ENCODE assay signal across 1 cellular context in the genomic region with DNA sequence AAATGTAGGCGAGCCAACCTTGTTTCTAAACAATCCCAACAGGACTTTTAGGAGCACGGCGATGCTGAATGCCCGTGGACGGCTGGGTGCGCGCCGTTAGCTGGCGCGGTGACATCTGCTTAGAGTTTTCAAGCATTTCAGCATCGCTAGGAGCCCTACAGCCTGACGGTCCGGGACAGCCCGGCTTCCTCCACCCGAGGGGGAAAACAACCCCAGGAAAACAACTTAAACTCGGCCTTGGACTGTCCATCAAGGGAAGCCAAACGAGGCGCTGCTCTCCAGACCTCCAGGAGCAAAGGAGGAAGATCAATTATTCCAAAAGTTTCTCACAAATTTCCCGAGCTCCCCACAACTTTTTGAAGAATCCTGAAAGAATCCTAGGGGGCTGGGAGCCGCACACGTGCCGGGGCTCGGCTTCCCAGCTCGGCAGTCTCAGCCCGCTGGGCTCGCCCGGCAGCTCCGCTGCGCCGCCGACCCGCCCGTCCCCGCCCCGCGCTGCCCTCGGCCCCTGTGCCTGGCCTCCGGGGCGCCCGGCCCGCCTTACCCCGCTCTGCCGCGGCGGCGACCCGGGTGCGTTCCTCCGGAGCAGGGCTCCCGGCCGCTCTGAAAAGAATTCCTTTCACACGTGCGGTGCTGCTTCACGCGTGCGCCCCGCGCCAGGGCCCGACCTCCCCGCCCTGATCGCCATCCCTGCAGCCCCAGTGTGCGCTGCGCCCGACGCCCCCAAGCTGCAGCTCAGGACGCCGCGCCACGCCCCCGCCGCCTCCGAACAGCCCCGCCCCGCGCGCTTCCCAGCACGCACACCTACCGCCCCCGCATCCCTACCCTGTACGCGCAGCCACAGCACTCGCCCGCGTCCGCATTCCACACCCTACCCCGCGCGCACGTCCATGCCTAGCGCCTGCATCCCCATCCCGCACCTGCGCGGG.
TF ChIP-seq lines count a peak whose summit lies in the region.

Gene GJA3, minus strand, starts transcription at position 707 of the 929 bp plus-strand sequence. CDS start 17,764 bp downstream, outside the sequence.

TF ChIP-seq in HepG2, 621 proteins besides CTCF, POLR2A, EP300 and RAD21 (continued from another document):
- peak; percentile 32; the same call in 1 of the 2 replicates for TF ChIP-seq ZNF687 (CRISPR knock-in tag; IDR thresholded peaks at IDR 0.05)
- 0 out of 2 replicates have a peak, but pooled peaks have one; percentile 42 for TF ChIP-seq ZNF468 (CRISPR knock-in tag; IDR thresholded peaks at IDR 0.05)
- TF ChIP-seq, protein P1, sequence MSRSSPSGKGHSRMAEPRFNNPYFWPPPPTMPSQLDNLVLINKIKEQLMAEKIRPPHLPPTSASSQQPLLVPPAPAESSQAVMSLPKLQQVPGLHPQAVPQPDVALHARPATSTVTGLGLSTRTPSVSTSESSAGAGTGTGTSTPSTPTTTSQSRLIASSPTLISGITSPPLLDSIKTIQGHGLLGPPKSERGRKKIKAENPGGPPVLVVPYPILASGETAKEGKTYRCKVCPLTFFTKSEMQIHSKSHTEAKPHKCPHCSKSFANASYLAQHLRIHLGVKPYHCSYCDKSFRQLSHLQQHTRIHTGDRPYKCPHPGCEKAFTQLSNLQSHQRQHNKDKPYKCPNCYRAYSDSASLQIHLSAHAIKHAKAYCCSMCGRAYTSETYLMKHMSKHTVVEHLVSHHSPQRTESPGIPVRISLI (CRISPR knock-in tag; IDR thresholded peaks at IDR 0.05; ENCODE audit: borderline replicate concordance): no peak
- 0 out of 2 replicates have a peak, but pooled peaks have one; percentile 16 for TF ChIP-seq ZFY (CRISPR knock-in tag; IDR thresholded peaks at IDR 0.05)
- TF ChIP-seq SPEN (CRISPR knock-in tag; IDR thresholded peaks at IDR 0.05; ENCODE audit: low read depth): 0 out of 2 replicates have a peak, but pooled peaks have one; percentile 36
- TF ChIP-seq ZNF777 (CRISPR knock-in tag; IDR thresholded peaks at IDR 0.05): peak; percentile 62
- TF ChIP-seq ZNF207 (IDR thresholded peaks at IDR 0.05; ENCODE audit: borderline replicate concordance): no peak
- peak; percentile 61; the same call in 1 of the 2 replicates for TF ChIP-seq UBTF (CRISPR knock-in tag; IDR thresholded peaks at IDR 0.05)
- TF ChIP-seq ZBTB33 (CRISPR knock-in tag; IDR thresholded peaks at IDR 0.05): peak; percentile 68; the same call in 1 of the 2 replicates
- TF ChIP-seq ZNF800 (CRISPR knock-in tag; IDR thresholded peaks at IDR 0.05): peak; percentile 68; the same call in 1 of the 2 replicates
- TF ChIP-seq NFIB (CRISPR knock-in tag; IDR thresholded peaks at IDR 0.05; ENCODE audit: borderline replicate concordance): no peak
